Comparison of ENCODE assay signal across 8 cellular contexts in the genomic region with DNA sequence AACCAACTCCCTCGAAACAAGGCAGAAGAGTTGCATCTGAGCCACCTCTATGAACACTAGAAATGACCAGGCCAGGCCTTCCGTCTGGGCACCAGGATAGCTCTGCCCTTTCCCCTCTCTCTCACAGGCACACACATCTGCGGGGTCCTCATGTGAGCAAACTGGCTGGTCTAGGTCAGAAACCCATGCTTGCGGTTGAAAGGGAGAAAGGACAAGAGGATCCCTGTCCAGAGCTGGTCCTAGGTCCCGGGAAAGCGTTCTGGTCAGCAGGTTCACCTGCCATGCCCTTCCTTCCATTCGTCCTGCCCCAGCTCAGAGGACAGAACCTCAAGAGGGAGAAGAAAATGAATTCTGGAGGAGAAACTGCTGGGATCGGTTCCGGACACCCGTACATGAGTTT. TPM values are rescaled to one million over a fixed set of nuclear protein-coding genes. Genes with fewer than 3 reads are reported as not detected.
A peak's percentile ranks its signal among the peaks of the same experiment; 100 is the strongest.
DNase-seq lines count a peak whose midpoint lies in the region; ATAC-seq and TF ChIP-seq lines count a peak whose summit lies in the region.

No MANE protein-coding gene starts in this region.

- peaks cover 15% of the 10 kb centered on the region for H3K27me3 Mint-ChIP-seq in HFFc6 (ENCODE audit: insufficient read depth)
- no peaks in the 10 kb centered on the region for H3K27me3 Mint-ChIP-seq in activated naive CD8-positive, alpha-beta T cell treated with anti-CD3 and anti-CD28 coated beads, Interleukin-2, amount 50 U/mL, for 24 hours

- no peak for TF ChIP-seq CTCF in HFFc6 (IDR thresholded peaks at IDR 0.05)

- in situ Hi-C loops in KBM-7 (cut with MboI; ENCODE audit: low pct_unique_long_range_greater_than_20kb, low sequenced_read_pairs), result no loop called here

- no peaks in the 10 kb centered on the region for H3K36me3 Mint-ChIP-seq in HFFc6 (ENCODE audit: low read depth)
- peaks cover 2% of the 10 kb centered on the region for H3K36me3 Mint-ChIP-seq in activated naive CD8-positive, alpha-beta T cell treated with anti-CD3 and anti-CD28 coated beads, Interleukin-2, amount 50 U/mL, for 24 hours (ENCODE audit: low read depth)
- peaks cover 56% of the 10 kb centered on the region for H3K36me3 Mint-ChIP-seq in stimulated activated effector memory CD8-positive, alpha-beta T cell treated with anti-CD3 and anti-CD28 coated beads, Interleukin-12 subunit alpha, Interleukin-12 subunit beta, amount 100 ng/mL, for 72 hours

- peak overlapping the region; percentile 99 for H3K4me3 Mint-ChIP-seq in HFFc6
- H3K4me3 Mint-ChIP-seq in activated naive CD8-positive, alpha-beta T cell treated with anti-CD3 and anti-CD28 coated beads, Interleukin-2, amount 50 U/mL, for 24 hours, result peak overlapping the region; percentile 96
- peak overlapping the region; percentile 96 for H3K4me3 Mint-ChIP-seq in stimulated activated effector memory CD8-positive, alpha-beta T cell treated with anti-CD3 and anti-CD28 coated beads, Interleukin-12 subunit alpha, Interleukin-12 subunit beta, amount 100 ng/mL, for 72 hours

- peak overlapping the region; percentile 96 for H3K9ac ChIP-seq in iPS-20b (ENCODE audit: low read depth, low read length)

- H3K4me3 ChIP-seq in iPS-20b (ENCODE audit: low read length), result peak overlapping the region; percentile 88

- peaks cover 7% of the 10 kb centered on the region; the same call in 1 of the 2 replicates for H3K27me3 ChIP-seq in iPS-20b (ENCODE audit: insufficient read depth, low read length)

- peaks cover 55% of the 10 kb centered on the region for H3K4me1 Mint-ChIP-seq in HFFc6 (ENCODE audit: low read depth)
- H3K4me1 Mint-ChIP-seq in activated naive CD8-positive, alpha-beta T cell treated with anti-CD3 and anti-CD28 coated beads, Interleukin-2, amount 50 U/mL, for 24 hours, result peaks cover 56% of the 10 kb centered on the region
- peaks cover 63% of the 10 kb centered on the region for H3K4me1 Mint-ChIP-seq in stimulated activated effector memory CD8-positive, alpha-beta T cell treated with anti-CD3 and anti-CD28 coated beads, Interleukin-12 subunit alpha, Interleukin-12 subunit beta, amount 100 ng/mL, for 72 hours

- no peaks in the 10 kb centered on the region for H3K9me3 ChIP-seq in iPS-20b (ENCODE audit: insufficient read depth, low read depth, low read length)

- H3K4me1 ChIP-seq in iPS-20b (ENCODE audit: insufficient read depth, low read length), result peaks cover 27% of the 10 kb centered on the region

- ATAC-seq in activated naive CD8-positive, alpha-beta T cell treated with anti-CD3 and anti-CD28 coated beads, Interleukin-2, amount 50 U/mL, for 24 hours, result no peak
- no peak for ATAC-seq in stimulated activated effector memory CD8-positive, alpha-beta T cell treated with anti-CD3 and anti-CD28 coated beads, Interleukin-12 subunit alpha, Interleukin-12 subunit beta, amount 100 ng/mL, for 72 hours

- H3K27ac ChIP-seq in iPS-20b (ENCODE audit: low read length), result peak overlapping the region; percentile 60

- intact Hi-C loops in posterior cingulate gyrus (cut with DNase I), result no loop called here

- peak overlapping the region; percentile 99 for H3K27ac Mint-ChIP-seq in HFFc6
- peak overlapping the region; percentile 67 for H3K27ac Mint-ChIP-seq in activated naive CD8-positive, alpha-beta T cell treated with anti-CD3 and anti-CD28 coated beads, Interleukin-2, amount 50 U/mL, for 24 hours
- peak overlapping the region; percentile 99 for H3K27ac Mint-ChIP-seq in stimulated activated effector memory CD8-positive, alpha-beta T cell treated with anti-CD3 and anti-CD28 coated beads, Interleukin-12 subunit alpha, Interleukin-12 subunit beta, amount 100 ng/mL, for 72 hours

- H3K36me3 ChIP-seq in iPS-20b (ENCODE audit: insufficient read depth, low read depth, low read length), result no peaks in the 10 kb centered on the region

- H3K9me3 Mint-ChIP-seq in HFFc6, result no peaks in the 10 kb centered on the region
- no peaks in the 10 kb centered on the region for H3K9me3 Mint-ChIP-seq in activated naive CD8-positive, alpha-beta T cell treated with anti-CD3 and anti-CD28 coated beads, Interleukin-2, amount 50 U/mL, for 24 hours
- H3K9me3 Mint-ChIP-seq in stimulated activated effector memory CD8-positive, alpha-beta T cell treated with anti-CD3 and anti-CD28 coated beads, Interleukin-12 subunit alpha, Interleukin-12 subunit beta, amount 100 ng/mL, for 72 hours, result no peaks in the 10 kb centered on the region

- DNase-seq in HFFc6 (no peak), posterior cingulate gyrus (no peak), RKO (ENCODE audit: low spot score) (no peak), KBM-7 (no peak)
- peak; percentile 14 for DNase-seq in activated naive CD8-positive, alpha-beta T cell treated with anti-CD3 and anti-CD28 coated beads, Interleukin-2, amount 50 U/mL, for 24 hours
- no peak for DNase-seq in stimulated activated effector memory CD8-positive, alpha-beta T cell treated with anti-CD3 and anti-CD28 coated beads, Interleukin-12 subunit alpha, Interleukin-12 subunit beta, amount 100 ng/mL, for 72 hours (ENCODE audit: low spot score in 2 of 2)
- DNase-seq in effector CD4-positive, alpha-beta T cell, result no peak

RNA-seq across cellular contexts. Expression of a gene that starts 2.7 kb away (rescaled TPM):
- 10 to 100 TPM; 19.4 to 25.4 (median 21.9) TPM for total RNA-seq in HFFc6 (2021; fragmentation: NEBNext Ultra II Directional; extraction: Animal tissue kit (Norgen Biotek cat#: 25700))
